8 cellular contexts compared by ENCODE assay signal in genomic region chr13:95191821-95192220, GRCh38.
A peak's percentile ranks its signal among the peaks of the same experiment; 100 is the strongest.
DNase-seq lines count a peak whose midpoint lies in the region; ATAC-seq and TF ChIP-seq lines count a peak whose summit lies in the region.

No MANE protein-coding gene starts in this region.

- no peak overlapping the region for H2BK5ac ChIP-seq in mesendoderm (ENCODE audit: low read length)

- no peak overlapping the region for H3K18ac ChIP-seq in mesendoderm (ENCODE audit: low read length)

- H3K27me3 Mint-ChIP-seq in CD14-positive monocyte (ENCODE audit: low read depth in 3 of 3) = peaks cover 0 to 1% (median 1%) of the 10 kb centered on the region in 3 donors

- H2AK5ac ChIP-seq in mesendoderm (ENCODE audit: low read length) = no peak overlapping the region

- no peak overlapping the region for H3K4me2 ChIP-seq in mesendoderm (ENCODE audit: low read length)

- no peaks in the 10 kb centered on the region for H3K36me3 ChIP-seq in mesendoderm (ENCODE audit: control insufficient read depth, insufficient read depth, low read length)

- no peaks in the 10 kb centered on the region for H3K4me1 ChIP-seq in mesendoderm (ENCODE audit: control insufficient read depth, low read depth, low read length)

- no peak overlapping the region for H3K23ac ChIP-seq in mesendoderm (ENCODE audit: low read length)

- H3K4me3 Mint-ChIP-seq in CD14-positive monocyte = no peak overlapping the region

- TF ChIP-seq CTCF in CD14-positive monocyte (IDR thresholded peaks at IDR 0.05) = peak; percentile 81

- H3K56ac ChIP-seq in mesendoderm (ENCODE audit: low read length) = no peak overlapping the region

- peak; percentile 89 for ATAC-seq in GM19043 (IDR thresholded peaks at IDR 0.05; ENCODE audit: low read depth, unreplicated experiment)
- peak; percentile 91 for ATAC-seq in HG03159 (IDR thresholded peaks at IDR 0.05; ENCODE audit: unreplicated experiment)

- intact Hi-C loops in CD14-positive monocyte (cut with micrococcal nuclease) = loop anchor here (2.0 to 10.0 kb wide), 3 partner anchors 210 to 643 kb away; no protein-coding TSS in a partner anchor

- no peaks in the 10 kb centered on the region for H3K79me2 ChIP-seq in mesendoderm (ENCODE audit: control insufficient read depth, insufficient read depth, low read length)

- no peaks in the 10 kb centered on the region for H3K27me3 ChIP-seq in mesendoderm (ENCODE audit: insufficient read depth, low read length, poor library complexity)

- H3K4me3 ChIP-seq in mesendoderm (ENCODE audit: low read length) = no peak overlapping the region

- DNase-seq in CD14-positive monocyte (ENCODE audit: low spot score) = peak; percentile 61
- DNase-seq in NCI-H524 (lab: John Stamatoyannopoulos, UW) = peak; percentile 54 to 88
- peak; percentile 52 for DNase-seq in activated CD4-positive, alpha-beta T cell treated with anti-CD3 and anti-CD28 coated beads, Interleukin-2, amount 50 U/mL, for 1 hour
- peak; percentile 25 for DNase-seq in effector CD4-positive, alpha-beta T cell
- peak; percentile 82 for DNase-seq in mesendoderm
- DNase-seq in stimulated activated CD8-positive, alpha-beta memory T cell treated with anti-CD3 and anti-CD28 coated beads, Interleukin-4, amount 100 ng/mL, for 24 hours (ENCODE audit: low read depth) = peak; percentile 58

- H3K4me1 Mint-ChIP-seq in CD14-positive monocyte = peaks cover 3% of the 10 kb centered on the region

- peaks cover 1 to 9% of the 10 kb centered on the region in 2 donors for H3K36me3 Mint-ChIP-seq in CD14-positive monocyte

- no peak overlapping the region for H4K5ac ChIP-seq in mesendoderm (ENCODE audit: low read length)

- no peak overlapping the region for H4K8ac ChIP-seq in mesendoderm (ENCODE audit: low read depth, low read length)

- no peak overlapping the region for H3K9ac ChIP-seq in mesendoderm (ENCODE audit: low read length)

- no peak overlapping the region for H2BK120ac ChIP-seq in mesendoderm (ENCODE audit: low read depth, low read length)

- no peaks in the 10 kb centered on the region for H3K79me1 ChIP-seq in mesendoderm (ENCODE audit: low read length)

- no peak overlapping the region for H3K4ac ChIP-seq in mesendoderm (ENCODE audit: low read depth, low read length)

- H3K9me3 Mint-ChIP-seq in CD14-positive monocyte = peaks cover 0 to 2% (median 0%) of the 10 kb centered on the region in 7 donors

- no peak overlapping the region for H2BK15ac ChIP-seq in mesendoderm (replicated peaks; ENCODE audit: low read depth)

- H3K27ac Mint-ChIP-seq in CD14-positive monocyte = no peak overlapping the region

- no peak overlapping the region for H3K27ac ChIP-seq in mesendoderm (ENCODE audit: low read depth, low read length)

- no CpG with 5 or more reads among the region's 4 CpGs for WGBS in mesendoderm (ENCODE audit: extremely low coverage, insufficient coverage, low lambda C conversion rate)

Comparison
In these comparisons a context has a peak if more than half of its experiments do, and no peak if none do; other contexts are left out.
1. DNase-seq: peak in every context shown above with its lines; median percentile 82 in mesendoderm; 71 in NCI-H524; 61 in CD14-positive monocyte; 58 in stimulated activated CD8-positive, alpha-beta memory T cell treated with anti-CD3 and anti-CD28 coated beads, Interleukin-4, amount 100 ng/mL, for 24 hours; 52 in activated CD4-positive, alpha-beta T cell treated with anti-CD3 and anti-CD28 coated beads, Interleukin-2, amount 50 U/mL, for 1 hour; 25 in effector CD4-positive, alpha-beta T cell.